ENCODE assay signal across 8 cellular contexts in genomic region chr18:10560457-10561045, GRCh38. TPM values are rescaled to one million over a fixed set of nuclear protein-coding genes. Genes with fewer than 3 reads are reported as not detected.
DNase-seq lines count a peak whose midpoint lies in the region; ATAC-seq lines count a peak whose summit lies in the region.

No MANE protein-coding gene starts in this region.

- H3K27me3 ChIP-seq in BLaER1 treated with 17β-estradiol and CSF1 and Interleukin-3, amounts not matched to agents 10 nM and 100 nM: no peaks in the 10 kb centered on the region
- H3K27me3 ChIP-seq in SJSA1 (replicated peaks) (no peaks in the 10 kb centered on the region), aorta (ENCODE audit: control insufficient read depth in 1 of 2, insufficient read depth in 2 of 2, low read length in 1 of 2) (no peaks in the 10 kb centered on the region)

- H3K27ac ChIP-seq in BLaER1 treated with 17β-estradiol and CSF1 and Interleukin-3, amounts not matched to agents 10 nM and 100 nM: peak overlapping the region in 8 of 11 experiments; percentile 39 to 75 (median 56); a peak in 16 of 22 replicates
- H3K27ac ChIP-seq in SJSA1: no peak overlapping the region
- H3K27ac ChIP-seq in aorta (ENCODE audit: low read depth in 1 of 2, low read length in 2 of 2): no peak overlapping the region

- peaks cover 17 to 47% (median 24%) of the 10 kb centered on the region in 10 experiments for H3K4me1 ChIP-seq in BLaER1 treated with 17β-estradiol and CSF1 and Interleukin-3, amounts not matched to agents 10 nM and 100 nM
- no peaks in the 10 kb centered on the region for H3K4me1 ChIP-seq in SJSA1 (replicated peaks)
- H3K4me1 ChIP-seq in aorta (ENCODE audit: control insufficient read depth in 1 of 2, insufficient read depth in 2 of 2, low read length in 2 of 2): no peaks in the 10 kb centered on the region

- H3K4me2 ChIP-seq in BLaER1 treated with 17β-estradiol and CSF1 and Interleukin-3, amounts not matched to agents 10 nM and 100 nM: peak overlapping the region; percentile 80 to 93 (median 85)

- intact Hi-C loops in left cardiac atrium (cut with DNase I) (loop anchor here (5.0 to 10.0 kb wide), 3 partner anchors 592 to 994 kb away; no protein-coding TSS in a partner anchor), posterior cingulate gyrus (cut with DNase I) (loop anchor here (5.0 kb wide), 1 partner anchor 482 kb away; no protein-coding TSS in a partner anchor), aorta (cut with DNase I) (loop anchor here in 1 of 2 donors (10.0 kb wide), 1 partner anchor 594 kb away; no protein-coding TSS in a partner anchor)

- peaks cover 12 to 24% (median 19%) of the 10 kb centered on the region in 11 experiments for H3K36me3 ChIP-seq in BLaER1 treated with 17β-estradiol and CSF1 and Interleukin-3, amounts not matched to agents 10 nM and 100 nM
- H3K36me3 ChIP-seq in SJSA1 (peaks cover 1% of the 10 kb centered on the region; the same call in 1 of the 2 replicates), aorta (ENCODE audit: control insufficient read depth in 1 of 2, insufficient read depth in 2 of 2, low read length in 1 of 2) (peaks cover 0 to 3% of the 10 kb centered on the region in 2 donors)

- peak overlapping the region; percentile 31 to 59 (median 48); a peak in 18 of 20 replicates for H3K4me3 ChIP-seq in BLaER1 treated with 17β-estradiol and CSF1 and Interleukin-3, amounts not matched to agents 10 nM and 100 nM
- H3K4me3 ChIP-seq in SJSA1 (no peak overlapping the region), aorta (ENCODE audit: low read length in 2 of 2) (no peak overlapping the region)

- ATAC-seq in GM19351 (IDR thresholded peaks at IDR 0.05; ENCODE audit: unreplicated experiment) (peak; percentile 51), left cardiac atrium (peak; percentile 74 to 78), aorta (ENCODE audit: low FRiP score) (peak; percentile 80)

- peaks cover 0 to 3% (median 0%) of the 10 kb centered on the region in 11 experiments; a peak in 1 of 22 replicates for H3K9me3 ChIP-seq in BLaER1 treated with 17β-estradiol and CSF1 and Interleukin-3, amounts not matched to agents 10 nM and 100 nM (replicated peaks in 1 of 11)
- H3K9me3 ChIP-seq in SJSA1 (replicated peaks) (no peaks in the 10 kb centered on the region), aorta (ENCODE audit: control insufficient read depth, low read length) (no peaks in the 10 kb centered on the region)

- H4K20me1 ChIP-seq in BLaER1 treated with 17β-estradiol and CSF1 and Interleukin-3, amounts not matched to agents 10 nM and 100 nM: peaks cover 0 to 13% (median 0%) of the 10 kb centered on the region in 11 experiments; a peak in 2 of 22 replicates

- 23 to 26% methylated on average over 17 of the region's 17 CpGs for WGBS in aorta, 2 donors

- H3K9ac ChIP-seq in BLaER1 treated with 17β-estradiol and CSF1 and Interleukin-3, amounts not matched to agents 10 nM and 100 nM: peak overlapping the region; percentile 51 to 73 (median 69); a peak in 21 of 22 replicates

- DNase-seq in Kasumi-1 (lab: John Stamatoyannopoulos, UW): peak; percentile 69 to 75
- peak; percentile 57 to 67 for DNase-seq in SJSA1 (ENCODE audit: low read depth in 1 of 2, low spot score in 2 of 2)
- DNase-seq in activated naive CD8-positive, alpha-beta T cell treated with anti-CD3 and anti-CD28 coated beads, Interleukin-2, amount 50 U/mL, for 16 hours (ENCODE audit: low read depth, low spot score): peak; percentile 14
- DNase-seq in left cardiac atrium: peak; percentile 80
- DNase-seq in posterior cingulate gyrus: peak; percentile 40 to 95 (median 78)
- DNase-seq in aorta: peak; percentile 80 to 85

RNA-seq across cellular contexts. Expression of gene NAPG, which starts 34.7 kb away (rescaled TPM):
- total RNA-seq in SJSA1 (2014; rRNA removed; shearing (Covaris generic)): 56.7 and 62.4 TPM in 2 replicates
- total RNA-seq in left cardiac atrium (10 to 100 TPM; 22.6 to 38.3 TPM), aorta (10 to 100 TPM; 36.0 to 49.7 TPM)
- 10 to 100 TPM; 16.6 to 18.3 TPM for polyA plus RNA-seq in aorta

Comparison
In these comparisons a context has a peak if more than half of its experiments do, and no peak if none do; other contexts are left out.
1. H3K27ac ChIP-seq: peak in BLaER1 treated with 17β-estradiol and CSF1 and Interleukin-3, amounts not matched to agents 10 nM and 100 nM (8 of 11); none in SJSA1 (single experiment) and aorta (0 of 2).
2. H3K4me3 ChIP-seq: peak in BLaER1 treated with 17β-estradiol and CSF1 and Interleukin-3, amounts not matched to agents 10 nM and 100 nM (10 of 10); none in SJSA1 (single experiment) and aorta (0 of 2).
3. DNase-seq: peak in every context shown above with its lines; median percentile 82 in aorta; 80 in left cardiac atrium; 78 in posterior cingulate gyrus; 72 in Kasumi-1; 62 in SJSA1; 14 in activated naive CD8-positive, alpha-beta T cell treated with anti-CD3 and anti-CD28 coated beads, Interleukin-2, amount 50 U/mL, for 16 hours.
4. Peak in every context shown above with its lines, with median percentiles within 50 percentile points of each other: ATAC-seq.